18 cellular contexts compared by ENCODE assay signal in the genomic region with DNA sequence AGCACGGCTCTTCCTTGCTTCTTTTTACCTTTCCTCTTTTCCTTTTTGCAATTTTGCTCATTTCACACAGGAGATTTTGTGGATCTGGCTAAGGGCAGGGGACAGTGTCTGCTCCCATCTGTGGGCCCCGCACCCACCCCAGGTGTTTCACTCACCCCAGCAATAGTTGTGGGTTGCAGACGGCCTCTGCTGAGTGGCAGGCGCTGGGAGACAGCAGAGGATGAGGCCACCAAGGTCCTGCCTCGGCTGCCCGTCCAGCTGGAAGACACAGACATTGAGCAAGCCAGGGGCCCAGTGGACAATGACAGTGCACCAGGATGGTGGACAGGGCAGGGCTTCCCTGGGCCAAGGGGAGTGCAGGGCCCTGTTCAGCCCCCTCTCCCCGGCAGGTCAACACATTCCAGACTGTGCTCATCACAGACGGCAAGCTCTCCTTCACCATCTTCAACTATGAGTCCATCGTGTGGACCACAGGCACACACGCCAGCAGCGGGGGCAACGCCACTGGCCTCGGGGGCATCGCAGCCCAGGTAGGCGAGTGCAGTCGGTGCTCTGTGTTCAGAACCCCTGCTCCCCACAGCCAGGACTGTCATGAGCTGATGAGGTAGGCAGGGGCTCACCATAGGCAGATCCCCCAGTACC. TPM values are rescaled to one million over a fixed set of nuclear protein-coding genes. Genes with fewer than 3 reads are reported as not detected.
A peak's percentile ranks its signal among the peaks of the same experiment; 100 is the strongest.
DNase-seq lines count a peak whose midpoint lies in the region; ATAC-seq and TF ChIP-seq lines count a peak whose summit lies in the region.
"Had no signal": no experiment of that assay in that cellular context is flagged by ENCODE, and none has a peak within 500 bp of the region (broad histone marks: within the 10 kb centered on the region; RNA-seq: fewer than 3 reads in every experiment).

No MANE protein-coding gene starts in this region.

- ATAC-seq in CD4-positive, CD25-positive, alpha-beta regulatory T cell (ENCODE audit: low read depth in 2 of 2): no peak
- ATAC-seq in naive thymus-derived CD4-positive, alpha-beta T cell: no peak
- ATAC-seq in HG03469 (IDR thresholded peaks at IDR 0.05; ENCODE audit: unreplicated experiment): no peak
- ATAC-seq: GM12878, HCT116 had no signal

- POLR2A ChIA-PET in CD8-positive, alpha-beta memory T cell (lab: Charles Lee): no interaction called here
- POLR2A ChIA-PET in naive thymus-derived CD4-positive, alpha-beta T cell (lab: Charles Lee): no interaction called here

- peaks cover 17% of the 10 kb centered on the region for H3K27me3 Mint-ChIP-seq in CD4-positive, CD25-positive, alpha-beta regulatory T cell
- peaks cover 1 to 9% of the 10 kb centered on the region in 2 donors for H3K27me3 Mint-ChIP-seq in CD8-positive, alpha-beta memory T cell
- no peaks in the 10 kb centered on the region for H3K27me3 Mint-ChIP-seq in naive thymus-derived CD4-positive, alpha-beta T cell
- H3K27me3 Mint-ChIP-seq in activated naive CD8-positive, alpha-beta T cell treated with anti-CD3 and anti-CD28 coated beads for 36 hours: no peaks in the 10 kb centered on the region

- peak overlapping the region; percentile 19 to 55 (median 52) for H3K4me3 Mint-ChIP-seq in CD4-positive, CD25-positive, alpha-beta regulatory T cell
- H3K4me3 Mint-ChIP-seq in CD8-positive, alpha-beta memory T cell: peak overlapping the region in 3 of 7 donors; percentile 19 to 76 (median 66)
- H3K4me3 Mint-ChIP-seq in naive thymus-derived CD4-positive, alpha-beta T cell: peak overlapping the region in 2 of 10 donors; percentile 12 to 25
- no peak overlapping the region for H3K4me3 Mint-ChIP-seq in activated naive CD8-positive, alpha-beta T cell treated with anti-CD3 and anti-CD28 coated beads for 36 hours

- DNase-seq in CD4-positive, CD25-positive, alpha-beta regulatory T cell: no peak
- DNase-seq in CD8-positive, alpha-beta memory T cell: no peak
- DNase-seq in esophagus muscularis mucosa (ENCODE audit: extremely low spot score) (peak; percentile 86), HPDE6-E6E7 (ENCODE audit: extremely low spot score) (no peak)
- no peak for DNase-seq in naive thymus-derived CD4-positive, alpha-beta T cell
- no peak for DNase-seq in activated naive CD8-positive, alpha-beta T cell treated with anti-CD3 and anti-CD28 coated beads for 36 hours
- DNase-seq: ACHN, AML-193, DMS79, GM23248, Karpas-422, MG63, NCI-H1092 treated with DMSO at 0.1 percent for 48 hours, NCI-H524 had no signal

- H3K9me3 ChIP-seq in CD4-positive, CD25-positive, alpha-beta regulatory T cell (ENCODE audit: control insufficient read depth in 2 of 2, low read length in 2 of 2): no peaks in the 10 kb centered on the region
- no peaks in the 10 kb centered on the region for H3K9me3 ChIP-seq in CD8-positive, alpha-beta memory T cell (ENCODE audit: low read length)
- H3K9me3 ChIP-seq in esophagus muscularis mucosa: no peaks in the 10 kb centered on the region
- H3K9me3 ChIP-seq in naive thymus-derived CD4-positive, alpha-beta T cell (ENCODE audit: control insufficient read depth in 2 of 3, low read length in 3 of 3): no peaks in the 10 kb centered on the region
- H3K9me3 ChIP-seq: MG63 had no signal

- peaks cover 5 to 17% (median 9%) of the 10 kb centered on the region in 4 donors for H3K4me1 Mint-ChIP-seq in CD4-positive, CD25-positive, alpha-beta regulatory T cell
- H3K4me1 Mint-ChIP-seq in CD8-positive, alpha-beta memory T cell: peaks cover 8 to 26% (median 11%) of the 10 kb centered on the region in 3 donors
- H3K4me1 Mint-ChIP-seq in naive thymus-derived CD4-positive, alpha-beta T cell: peaks cover 0 to 19% (median 6%) of the 10 kb centered on the region in 7 donors
- peaks cover 8% of the 10 kb centered on the region for H3K4me1 Mint-ChIP-seq in activated naive CD8-positive, alpha-beta T cell treated with anti-CD3 and anti-CD28 coated beads for 36 hours

- 79% methylated on average over 8 of the region's 16 CpGs for WGBS in esophagus muscularis mucosa

- intact Hi-C loops in esophagus muscularis mucosa (cut with DNase I): no loop called here
- intact Hi-C loops in naive thymus-derived CD4-positive, alpha-beta T cell (cut with micrococcal nuclease): no loop called here

- peaks cover 20% of the 10 kb centered on the region for H3K4me1 ChIP-seq in CD4-positive, CD25-positive, alpha-beta regulatory T cell (ENCODE audit: control insufficient read depth, insufficient read depth, low read length, poor library complexity, severe bottlenecking)
- H3K4me1 ChIP-seq in CD8-positive, alpha-beta memory T cell (ENCODE audit: insufficient read depth, low read length): peaks cover 14% of the 10 kb centered on the region
- H3K4me1 ChIP-seq in esophagus muscularis mucosa: peaks cover 9 to 23% (median 19%) of the 10 kb centered on the region in 4 donors
- H3K4me1 ChIP-seq in naive thymus-derived CD4-positive, alpha-beta T cell (ENCODE audit: control insufficient read depth in 2 of 2, insufficient read depth in 2 of 2, low read length in 2 of 2): peaks cover 7 to 10% of the 10 kb centered on the region in 2 donors

- H3K9me3 Mint-ChIP-seq in CD4-positive, CD25-positive, alpha-beta regulatory T cell: peaks cover 0 to 7% (median 0%) of the 10 kb centered on the region in 7 donors
- H3K9me3 Mint-ChIP-seq in CD8-positive, alpha-beta memory T cell: peaks cover 0 to 3% (median under 1%) of the 10 kb centered on the region in 5 donors
- peaks cover 0 to 7% (median under 1%) of the 10 kb centered on the region in 11 donors for H3K9me3 Mint-ChIP-seq in naive thymus-derived CD4-positive, alpha-beta T cell
- no peaks in the 10 kb centered on the region for H3K9me3 Mint-ChIP-seq in activated naive CD8-positive, alpha-beta T cell treated with anti-CD3 and anti-CD28 coated beads for 36 hours

- no peak for TF ChIP-seq POLR2A in esophagus muscularis mucosa (IDR thresholded peaks at IDR 0.05; ENCODE audit: low read depth)

- no peaks in the 10 kb centered on the region for H3K27me3 ChIP-seq in CD4-positive, CD25-positive, alpha-beta regulatory T cell (ENCODE audit: control insufficient read depth, insufficient read depth, low read length)
- no peaks in the 10 kb centered on the region for H3K27me3 ChIP-seq in CD8-positive, alpha-beta memory T cell (ENCODE audit: insufficient read depth, low read length, poor library complexity, severe bottlenecking)
- peaks cover 0 to 32% (median 5%) of the 10 kb centered on the region in 4 donors for H3K27me3 ChIP-seq in esophagus muscularis mucosa
- no peaks in the 10 kb centered on the region for H3K27me3 ChIP-seq in naive thymus-derived CD4-positive, alpha-beta T cell (ENCODE audit: control insufficient read depth in 2 of 2, insufficient read depth in 2 of 2, low read length in 2 of 2)
- H3K27me3 ChIP-seq: MG63 had no signal

- peaks cover 5% of the 10 kb centered on the region for H3K36me3 ChIP-seq in CD4-positive, CD25-positive, alpha-beta regulatory T cell (ENCODE audit: control insufficient read depth, insufficient read depth, low read length)
- H3K36me3 ChIP-seq in CD8-positive, alpha-beta memory T cell (ENCODE audit: insufficient read depth, low read length): no peaks in the 10 kb centered on the region
- peaks cover 0 to 43% (median 22%) of the 10 kb centered on the region in 4 donors for H3K36me3 ChIP-seq in esophagus muscularis mucosa
- H3K36me3 ChIP-seq in naive thymus-derived CD4-positive, alpha-beta T cell (ENCODE audit: control insufficient read depth in 2 of 3, insufficient read depth in 3 of 3, low read length in 3 of 3): no peaks in the 10 kb centered on the region
- H3K36me3 ChIP-seq: MG63 had no signal

- CTCF ChIA-PET in CD8-positive, alpha-beta memory T cell (lab: Charles Lee): no interaction called here
- CTCF ChIA-PET in naive thymus-derived CD4-positive, alpha-beta T cell (lab: Charles Lee): no interaction called here

- no peak overlapping the region for H3K27ac ChIP-seq in CD4-positive, CD25-positive, alpha-beta regulatory T cell (ENCODE audit: insufficient read depth, low read length, poor library complexity, severe bottlenecking)
- no peak overlapping the region for H3K27ac ChIP-seq in CD8-positive, alpha-beta memory T cell (ENCODE audit: low read depth, low read length)
- no peak overlapping the region for H3K27ac ChIP-seq in esophagus muscularis mucosa (replicated peaks in 1 of 4)
- H3K27ac ChIP-seq in naive thymus-derived CD4-positive, alpha-beta T cell (ENCODE audit: low read depth, low read length): no peak overlapping the region
- H3K27ac ChIP-seq: GM23248, SK-N-MC had no signal

- H3K4me3 ChIP-seq in CD4-positive, CD25-positive, alpha-beta regulatory T cell (ENCODE audit: low read depth, low read length): no peak overlapping the region
- H3K4me3 ChIP-seq in CD8-positive, alpha-beta memory T cell (ENCODE audit: low read length): no peak overlapping the region
- no peak overlapping the region for H3K4me3 ChIP-seq in esophagus muscularis mucosa
- no peak overlapping the region for H3K4me3 ChIP-seq in naive thymus-derived CD4-positive, alpha-beta T cell (ENCODE audit: low read length)
- H3K4me3 ChIP-seq: GM12878, GM23248, MG63, SK-N-MC had no signal

- TF ChIP-seq CTCF in esophagus muscularis mucosa (IDR thresholded peaks at IDR 0.05): no peak

- no peaks in the 10 kb centered on the region for H3K36me3 Mint-ChIP-seq in CD4-positive, CD25-positive, alpha-beta regulatory T cell
- peaks cover 0 to 5% (median under 1%) of the 10 kb centered on the region in 3 donors for H3K36me3 Mint-ChIP-seq in CD8-positive, alpha-beta memory T cell
- peaks cover 0 to 4% (median 0%) of the 10 kb centered on the region in 5 donors for H3K36me3 Mint-ChIP-seq in naive thymus-derived CD4-positive, alpha-beta T cell
- peaks cover under 1% of the 10 kb centered on the region for H3K36me3 Mint-ChIP-seq in activated naive CD8-positive, alpha-beta T cell treated with anti-CD3 and anti-CD28 coated beads for 36 hours

- TF ChIP-seq EP300 in esophagus muscularis mucosa (IDR thresholded peaks at IDR 0.05): no peak

- H3K27ac Mint-ChIP-seq in CD4-positive, CD25-positive, alpha-beta regulatory T cell: peak overlapping the region in 1 of 3 donors; percentile 59
- H3K27ac Mint-ChIP-seq in CD8-positive, alpha-beta memory T cell: peak overlapping the region in 6 of 8 donors; percentile 17 to 68 (median 40)
- peak overlapping the region in 5 of 9 donors; percentile 5 to 84 (median 53) for H3K27ac Mint-ChIP-seq in naive thymus-derived CD4-positive, alpha-beta T cell
- no peak overlapping the region for H3K27ac Mint-ChIP-seq in activated naive CD8-positive, alpha-beta T cell treated with anti-CD3 and anti-CD28 coated beads for 36 hours

RNA-seq across cellular contexts. Expression of a gene that starts 35.0 kb away (rescaled TPM):
- 170 TPM for total RNA-seq in CD4-positive, CD25-positive, alpha-beta regulatory T cell
- polyA plus RNA-seq in CD4-positive, CD25-positive, alpha-beta regulatory T cell: 1 to 10 TPM; 1.7 to 5.6 (median 2.2) TPM
- 1 to 10 TPM; 1.8 to 3.5 TPM for total RNA-seq in CD8-positive, alpha-beta memory T cell
- polyA plus RNA-seq in CD8-positive, alpha-beta memory T cell: 0.90 TPM
- total RNA-seq in esophagus muscularis mucosa: 10 to 100 TPM in 2 of 4 donors, 1 to 10 TPM in 2; 7.3 to 14.1 (median 11.6) TPM
- 100 to 1,000 TPM in 1 of 5 experiments, 10 to 100 TPM in 4; 20.3 to 120 (median 56.3) TPM for total RNA-seq in naive thymus-derived CD4-positive, alpha-beta T cell
- 1 to 10 TPM; 1.0 to 1.4 TPM for polyA plus RNA-seq in naive thymus-derived CD4-positive, alpha-beta T cell
- 1 to 10 TPM in 1 of 2 experiments, under 1 TPM in 1; 0.91 to 1.0 TPM for total RNA-seq in activated naive CD8-positive, alpha-beta T cell treated with anti-CD3 and anti-CD28 coated beads for 36 hours
